ENCODE assay signal across 36 cellular contexts in genomic region chr4:6422866-6423265, GRCh38. TPM values are rescaled to one million over a fixed set of nuclear protein-coding genes. Genes with fewer than 3 reads are reported as not detected.
"Had no signal": no experiment of that assay in that cellular context is flagged by ENCODE, and none has a peak within 500 bp of the region (broad histone marks: within the 10 kb centered on the region; RNA-seq: fewer than 3 reads in every experiment).

No MANE protein-coding gene starts in this region.

- H3K9me3 Mint-ChIP-seq: activated B cell treated with CpG ODN at 0.5 μM for 24 hours; activated CD4-positive, alpha-beta memory T cell treated with anti-CD3 and anti-CD28 coated beads for 36 hours; activated CD4-positive, alpha-beta T cell treated with anti-CD3 and anti-CD28 coated beads, Interleukin-2, amount 10 ng/mL, durations not matched to agents 24 days and 14 days; activated CD8-positive, alpha-beta T cell treated with anti-CD3 and anti-CD28 coated beads for 36 hours; activated naive CD4-positive, alpha-beta T cell treated with anti-CD3 and anti-CD28 coated beads, Interleukin-2, amount 10 ng/mL, durations not matched to agents 7 days and 5 days; activated naive CD4-positive, alpha-beta T cell treated with anti-CD3 and anti-CD28 coated beads, Interleukin-2, amount 50 U/mL, for 24 hours; activated T-cell treated with anti-CD3 and anti-CD28 coated beads, Interleukin-2, amount 50 U/mL, for 24 hours; activated T-helper 2 cell treated with anti-CD3 and anti-CD28 coated beads, Interferon-gamma antibody, Interleukin-2, Interleukin-4, amounts not matched to agents 10 μg/mL and 5 μg/mL and 100 μg/mL, durations not matched to agents 14 hours and 24 hours and 36 hours; central memory CD8-positive, alpha-beta T cell; T-helper 1 cell treated with Interleukin-12 subunit alpha and Interleukin-12 subunit beta and Interleukin-4 antibody, amounts not matched to agents 30 μg/mL and 1 μg/mL, for 36 hours; T-helper 2 cell treated with Interferon-gamma antibody and Interleukin-4, amounts not matched to agents 5 μg/mL and 100 μg/mL, for 36 hours had no signal

- ATAC-seq: activated CD8-positive, alpha-beta T cell treated with anti-CD3 and anti-CD28 coated beads for 36 hours had no signal

- H3K9me3 ChIP-seq: ascending aorta had no signal

- DNase-seq: activated B cell treated with CpG ODN at 0.5 μM for 24 hours; activated CD4-positive, alpha-beta memory T cell treated with anti-CD3 and anti-CD28 coated beads for 36 hours; activated CD4-positive, alpha-beta T cell treated with anti-CD3 and anti-CD28 coated beads for 4 hours; activated CD4-positive, alpha-beta T cell treated with anti-CD3 and anti-CD28 coated beads, Interleukin-2, amount 10 ng/mL, durations not matched to agents 24 days and 14 days; activated CD4-positive, alpha-beta T cell treated with anti-CD3 and anti-CD28 coated beads, Interleukin-2, amount 50 U/mL, for 1 hour; activated CD4-positive, alpha-beta T cell treated with anti-CD3 and anti-CD28 coated beads, Interleukin-2, amount 50 U/mL, for 4 hours; activated CD4-positive, CD25-positive, alpha-beta regulatory T cell treated with anti-CD3 and anti-CD28 coated beads, Interleukin-2, amount 50 U/mL, for 72 hours; activated CD8-positive, alpha-beta memory T cell treated with anti-CD3 and anti-CD28 coated beads, Interleukin-2, amount 50 U/mL, for 4 hours; activated CD8-positive, alpha-beta T cell treated with anti-CD3 and anti-CD28 coated beads for 36 hours; activated effector memory CD4-positive, alpha-beta T cell treated with Interleukin-2 at 50 U/mL for 16 hours; activated gamma-delta T cell; activated naive CD4-positive, alpha-beta T cell treated with anti-CD3 and anti-CD28 coated beads, Interleukin-2, amount 10 ng/mL, durations not matched to agents 7 days and 5 days; activated naive CD4-positive, alpha-beta T cell treated with Interleukin-2 at 50 U/mL for 16 hours; activated T-cell treated with anti-CD3 and anti-CD28 coated beads for 4 hours; activated T-cell treated with anti-CD3 and anti-CD28 coated beads, Interleukin-2, amount 50 U/mL, for 24 hours; activated T-cell treated with anti-CD3 and anti-CD28 coated beads, Interleukin-2, amount 50 U/mL, for 48 hours; amygdala; anterior cingulate cortex; caudate nucleus; cerebellar nuclear complex; T-helper 1 cell; T-helper 2 cell; T-helper 9 cell had no signal

- H3K4me3 ChIP-seq: ascending aorta, cardiac muscle cell had no signal

- H3K27ac ChIP-seq: ascending aorta, cardiac muscle cell, VCaP had no signal

- H3K36me3 Mint-ChIP-seq: activated CD4-positive, alpha-beta memory T cell treated with anti-CD3 and anti-CD28 coated beads for 36 hours; activated naive CD4-positive, alpha-beta T cell treated with anti-CD3 and anti-CD28 coated beads, Interleukin-2, amount 10 ng/mL, durations not matched to agents 7 days and 5 days; activated naive CD4-positive, alpha-beta T cell treated with anti-CD3 and anti-CD28 coated beads, Interleukin-2, amount 50 U/mL, for 24 hours; activated naive CD8-positive, alpha-beta T cell had no signal

- H3K4me1 ChIP-seq: ascending aorta had no signal

- H3K36me3 ChIP-seq: ascending aorta, cardiac muscle cell had no signal

- H3K27me3 Mint-ChIP-seq: activated CD4-positive, alpha-beta T cell treated with anti-CD3 and anti-CD28 coated beads, Interleukin-2, amount 10 ng/mL, durations not matched to agents 24 days and 14 days had no signal

- H3K4me3 Mint-ChIP-seq: activated B cell treated with CpG ODN at 0.5 μM for 24 hours; activated CD4-positive, alpha-beta memory T cell treated with anti-CD3 and anti-CD28 coated beads for 36 hours; activated CD4-positive, alpha-beta T cell treated with anti-CD3 and anti-CD28 coated beads, Interleukin-2, amount 10 ng/mL, durations not matched to agents 24 days and 14 days; activated CD8-positive, alpha-beta T cell treated with anti-CD3 and anti-CD28 coated beads for 36 hours; activated naive CD4-positive, alpha-beta T cell treated with anti-CD3 and anti-CD28 coated beads, Interleukin-2, amount 10 ng/mL, durations not matched to agents 7 days and 5 days; activated naive CD4-positive, alpha-beta T cell treated with anti-CD3 and anti-CD28 coated beads, Interleukin-2, amount 50 U/mL, for 24 hours; activated naive CD8-positive, alpha-beta T cell; activated T-cell treated with anti-CD3 and anti-CD28 coated beads, Interleukin-2, amount 50 U/mL, for 24 hours; brain; central memory CD8-positive, alpha-beta T cell; T-helper 1 cell treated with Interleukin-12 subunit alpha and Interleukin-12 subunit beta and Interleukin-4 antibody, amounts not matched to agents 30 μg/mL and 1 μg/mL, for 36 hours; T-helper 2 cell treated with Interferon-gamma antibody and Interleukin-4, amounts not matched to agents 5 μg/mL and 100 μg/mL, for 36 hours had no signal

- FAIRE-seq: bronchial epithelial cell, TTC549 had no signal

- H3K27ac Mint-ChIP-seq: activated B cell treated with CpG ODN at 0.5 μM for 24 hours; activated CD4-positive, alpha-beta memory T cell treated with anti-CD3 and anti-CD28 coated beads for 36 hours; activated CD4-positive, alpha-beta T cell treated with anti-CD3 and anti-CD28 coated beads, Interleukin-2, amount 10 ng/mL, durations not matched to agents 24 days and 14 days; activated CD8-positive, alpha-beta T cell treated with anti-CD3 and anti-CD28 coated beads for 36 hours; activated naive CD4-positive, alpha-beta T cell treated with anti-CD3 and anti-CD28 coated beads, Interleukin-2, amount 10 ng/mL, durations not matched to agents 7 days and 5 days; activated naive CD4-positive, alpha-beta T cell treated with anti-CD3 and anti-CD28 coated beads, Interleukin-2, amount 50 U/mL, for 24 hours; activated naive CD8-positive, alpha-beta T cell; activated T-cell treated with anti-CD3 and anti-CD28 coated beads, Interleukin-2, amount 50 U/mL, for 24 hours; activated T-helper 2 cell treated with anti-CD3 and anti-CD28 coated beads, Interferon-gamma antibody, Interleukin-2, Interleukin-4, amounts not matched to agents 10 μg/mL and 5 μg/mL and 100 μg/mL, durations not matched to agents 14 hours and 24 hours and 36 hours; brain; T-helper 1 cell treated with Interleukin-12 subunit alpha and Interleukin-12 subunit beta and Interleukin-4 antibody, amounts not matched to agents 30 μg/mL and 1 μg/mL, for 36 hours; T-helper 2 cell treated with Interferon-gamma antibody and Interleukin-4, amounts not matched to agents 5 μg/mL and 100 μg/mL, for 36 hours had no signal

- H3K4me1 Mint-ChIP-seq: activated B cell treated with CpG ODN at 0.5 μM for 24 hours; activated CD4-positive, alpha-beta T cell treated with anti-CD3 and anti-CD28 coated beads, Interleukin-2, amount 10 ng/mL, durations not matched to agents 24 days and 14 days; activated naive CD4-positive, alpha-beta T cell treated with anti-CD3 and anti-CD28 coated beads, Interleukin-2, amount 10 ng/mL, durations not matched to agents 7 days and 5 days; activated naive CD4-positive, alpha-beta T cell treated with anti-CD3 and anti-CD28 coated beads, Interleukin-2, amount 50 U/mL, for 24 hours had no signal

RNA-seq across cellular contexts. Expression of gene PPP2R2C, which starts 49.5 kb away (rescaled TPM):
- total RNA-seq: activated B cell treated with CpG ODN at 0.5 μM for 24 hours; activated CD4-positive, alpha-beta memory T cell treated with anti-CD3 and anti-CD28 coated beads for 36 hours; activated CD4-positive, alpha-beta T cell treated with anti-CD3 and anti-CD28 coated beads, Interleukin-2, amount 10 ng/mL, durations not matched to agents 24 days and 14 days; activated CD8-positive, alpha-beta memory T cell treated with anti-CD3 and anti-CD28 coated beads for 36 hours; activated CD8-positive, alpha-beta T cell treated with anti-CD3 and anti-CD28 coated beads for 36 hours; activated T-helper 2 cell treated with anti-CD3 and anti-CD28 coated beads, Interferon-gamma antibody, Interleukin-2, Interleukin-4, amounts not matched to agents 10 μg/mL and 5 μg/mL and 100 μg/mL, durations not matched to agents 14 hours and 24 hours and 36 hours; cardiac muscle cell had no signal
- polyA plus RNA-seq: cardiac muscle cell had no signal
